Comparison of ENCODE assay signal across 19 cellular contexts in genomic region chr5:77642915-77643653, GRCh38. TPM values are rescaled to one million over a fixed set of nuclear protein-coding genes. Genes with fewer than 3 reads are reported as not detected.
A peak's percentile ranks its signal among the peaks of the same experiment; 100 is the strongest.
DNase-seq lines count a peak whose midpoint lies in the region; ATAC-seq and TF ChIP-seq lines count a peak whose summit lies in the region.
"Had no signal": no experiment of that assay in that cellular context is flagged by ENCODE, and none has a peak within 500 bp of the region (broad histone marks: within the 10 kb centered on the region; RNA-seq: fewer than 3 reads in every experiment).

No MANE protein-coding gene starts in this region.

- H3K27ac Mint-ChIP-seq in activated CD8-positive, alpha-beta T cell treated with anti-CD3 and anti-CD28 coated beads for 36 hours, result no peak overlapping the region
- no peak overlapping the region for H3K27ac Mint-ChIP-seq in activated CD8-positive, alpha-beta T cell treated with anti-CD3 and anti-CD28 coated beads, Interleukin-2, amount 10 ng/mL, durations not matched to agents 7 days and 5 days
- H3K27ac Mint-ChIP-seq in activated naive CD8-positive, alpha-beta T cell treated with anti-CD3 and anti-CD28 coated beads for 36 hours, result no peak overlapping the region
- no peak overlapping the region for H3K27ac Mint-ChIP-seq in stimulated activated naive CD8-positive, alpha-beta T cell treated with anti-CD3 and anti-CD28 coated beads, Interleukin-15, Interleukin-2, amounts not matched to agents 100 ng/mL and 50 ng/mL, for 24 hours
- H3K27ac Mint-ChIP-seq: CD4-positive, alpha-beta T cell had no signal

- no peaks in the 10 kb centered on the region for H3K36me3 ChIP-seq in mesenchymal stem cell (ENCODE audit: control insufficient read depth in 1 of 2, insufficient read depth in 2 of 2, low read depth in 1 of 2, low read length in 2 of 2)
- H3K36me3 ChIP-seq: vagina had no signal

- peaks cover 27% of the 10 kb centered on the region for H3K4me1 Mint-ChIP-seq in activated CD8-positive, alpha-beta T cell treated with anti-CD3 and anti-CD28 coated beads for 36 hours (ENCODE audit: low read depth)
- H3K4me1 Mint-ChIP-seq in activated CD8-positive, alpha-beta T cell treated with anti-CD3 and anti-CD28 coated beads, Interleukin-2, amount 10 ng/mL, durations not matched to agents 7 days and 5 days (ENCODE audit: low read depth), result peaks cover 16% of the 10 kb centered on the region
- peaks cover 18% of the 10 kb centered on the region for H3K4me1 Mint-ChIP-seq in activated naive CD8-positive, alpha-beta T cell treated with anti-CD3 and anti-CD28 coated beads for 36 hours
- peaks cover 29% of the 10 kb centered on the region for H3K4me1 Mint-ChIP-seq in stimulated activated naive CD8-positive, alpha-beta T cell treated with anti-CD3 and anti-CD28 coated beads, Interleukin-15, Interleukin-2, amounts not matched to agents 100 ng/mL and 50 ng/mL, for 24 hours (ENCODE audit: low read depth)

- no peak overlapping the region for H4K91ac ChIP-seq in mesenchymal stem cell (ENCODE audit: low read length)

- H3K36me3 Mint-ChIP-seq in activated CD8-positive, alpha-beta T cell treated with anti-CD3 and anti-CD28 coated beads for 36 hours (ENCODE audit: low read depth), result peaks cover 8% of the 10 kb centered on the region
- peaks cover 5% of the 10 kb centered on the region for H3K36me3 Mint-ChIP-seq in activated CD8-positive, alpha-beta T cell treated with anti-CD3 and anti-CD28 coated beads, Interleukin-2, amount 10 ng/mL, durations not matched to agents 7 days and 5 days (ENCODE audit: low read depth)
- H3K36me3 Mint-ChIP-seq in activated naive CD8-positive, alpha-beta T cell treated with anti-CD3 and anti-CD28 coated beads for 36 hours, result peaks cover 8% of the 10 kb centered on the region
- peaks cover 9% of the 10 kb centered on the region for H3K36me3 Mint-ChIP-seq in stimulated activated naive CD8-positive, alpha-beta T cell treated with anti-CD3 and anti-CD28 coated beads, Interleukin-15, Interleukin-2, amounts not matched to agents 100 ng/mL and 50 ng/mL, for 24 hours (ENCODE audit: low read depth)

- peaks cover under 1% of the 10 kb centered on the region for H3K9me3 ChIP-seq in mesenchymal stem cell (ENCODE audit: control insufficient read depth, low read length)
- H3K9me3 ChIP-seq: vagina had no signal

- H3K4me3 ChIP-seq in mesenchymal stem cell (ENCODE audit: insufficient read depth in 1 of 2, low read depth in 1 of 2, low read length in 2 of 2), result no peak overlapping the region
- H3K4me3 ChIP-seq: vagina had no signal

- H3K4ac ChIP-seq in mesenchymal stem cell (ENCODE audit: low read depth in 1 of 2, low read length in 2 of 2), result no peak overlapping the region

- no peak overlapping the region for H3K9ac ChIP-seq in mesenchymal stem cell (ENCODE audit: low read length)

- H3K18ac ChIP-seq in mesenchymal stem cell (ENCODE audit: low read depth in 1 of 2, low read length in 2 of 2), result no peak overlapping the region

- H2BK120ac ChIP-seq in mesenchymal stem cell (ENCODE audit: low read depth, low read length), result no peak overlapping the region

- peaks cover 22% of the 10 kb centered on the region for H3K4me1 ChIP-seq in mesenchymal stem cell (ENCODE audit: control insufficient read depth, insufficient read depth, low read depth, low read length)

- no peak overlapping the region for H2AFZ ChIP-seq in mesenchymal stem cell (ENCODE audit: low read depth, low read length)

- no peak overlapping the region for H2BK12ac ChIP-seq in mesenchymal stem cell (ENCODE audit: low read length in 2 of 2)

- no peak overlapping the region for H3K27ac ChIP-seq in mesenchymal stem cell (ENCODE audit: low read length, poor library complexity, severe bottlenecking)
- H3K27ac ChIP-seq: RWPE1, vagina, VCaP had no signal

- H3K79me1 ChIP-seq in mesenchymal stem cell (replicated peaks; ENCODE audit: low read length, poor library complexity, severe bottlenecking), result no peaks in the 10 kb centered on the region

- CTCF ChIA-PET in activated CD8-positive, alpha-beta T cell treated with anti-CD3 and anti-CD28 coated beads for 36 hours (lab: Charles Lee), result interaction anchor here (1.1 kb wide), 1 partner anchor 13 kb away, joined by 3 read pairs; no protein-coding TSS in a partner anchor
- CTCF ChIA-PET in activated CD8-positive, alpha-beta T cell treated with anti-CD3 and anti-CD28 coated beads, Interleukin-2, amount 10 ng/mL, durations not matched to agents 7 days and 5 days (lab: Charles Lee), result interaction anchor here (1.2 to 1.3 kb wide), 2 partner anchors 9 to 13 kb away, joined by 3 to 4 read pairs; no protein-coding TSS in a partner anchor

- H4K8ac ChIP-seq in mesenchymal stem cell (ENCODE audit: low read length), result no peak overlapping the region

- no peak for TF ChIP-seq CTCF in activated CD8-positive, alpha-beta T cell treated with anti-CD3 and anti-CD28 coated beads for 36 hours (IDR thresholded peaks at IDR 0.05)

- H3K23ac ChIP-seq in mesenchymal stem cell (ENCODE audit: low read length in 2 of 2), result no peak overlapping the region

- 2% methylated on average over 18 of the region's 19 CpGs for WGBS in mesenchymal stem cell

- peak overlapping the region; percentile 40 for H3K4me3 Mint-ChIP-seq in activated CD8-positive, alpha-beta T cell treated with anti-CD3 and anti-CD28 coated beads for 36 hours
- no peak overlapping the region for H3K4me3 Mint-ChIP-seq in activated CD8-positive, alpha-beta T cell treated with anti-CD3 and anti-CD28 coated beads, Interleukin-2, amount 10 ng/mL, durations not matched to agents 7 days and 5 days
- peak overlapping the region; percentile 42 for H3K4me3 Mint-ChIP-seq in activated naive CD8-positive, alpha-beta T cell treated with anti-CD3 and anti-CD28 coated beads for 36 hours
- H3K4me3 Mint-ChIP-seq in stimulated activated naive CD8-positive, alpha-beta T cell treated with anti-CD3 and anti-CD28 coated beads, Interleukin-15, Interleukin-2, amounts not matched to agents 100 ng/mL and 50 ng/mL, for 24 hours, result peak overlapping the region; percentile 48

- no peak overlapping the region for H3K14ac ChIP-seq in mesenchymal stem cell (ENCODE audit: low read length in 2 of 2)

- peaks cover 73% of the 10 kb centered on the region for H3K27me3 Mint-ChIP-seq in activated CD8-positive, alpha-beta T cell treated with anti-CD3 and anti-CD28 coated beads for 36 hours
- H3K27me3 Mint-ChIP-seq in activated CD8-positive, alpha-beta T cell treated with anti-CD3 and anti-CD28 coated beads, Interleukin-2, amount 10 ng/mL, durations not matched to agents 7 days and 5 days (ENCODE audit: low read depth), result peaks cover 78% of the 10 kb centered on the region
- H3K27me3 Mint-ChIP-seq in activated naive CD8-positive, alpha-beta T cell treated with anti-CD3 and anti-CD28 coated beads for 36 hours, result peaks cover 96% of the 10 kb centered on the region
- peaks cover 91% of the 10 kb centered on the region for H3K27me3 Mint-ChIP-seq in stimulated activated naive CD8-positive, alpha-beta T cell treated with anti-CD3 and anti-CD28 coated beads, Interleukin-15, Interleukin-2, amounts not matched to agents 100 ng/mL and 50 ng/mL, for 24 hours

- H2AK5ac ChIP-seq in mesenchymal stem cell (ENCODE audit: low read length, severe bottlenecking), result no peak overlapping the region

- ATAC-seq in activated CD8-positive, alpha-beta T cell treated with anti-CD3 and anti-CD28 coated beads for 36 hours, result no peak
- ATAC-seq in activated CD8-positive, alpha-beta T cell treated with anti-CD3 and anti-CD28 coated beads, Interleukin-2, amount 10 ng/mL, durations not matched to agents 7 days and 5 days, result no peak
- no peak for ATAC-seq in GM21737 (IDR thresholded peaks at IDR 0.05; ENCODE audit: unreplicated experiment)

- intact Hi-C loops in activated CD8-positive, alpha-beta T cell treated with anti-CD3 and anti-CD28 coated beads for 36 hours (cut with micrococcal nuclease), result loop anchor here (10.0 kb wide), 1 partner anchor 202 kb away; no protein-coding TSS in a partner anchor

- POLR2A ChIA-PET in activated CD8-positive, alpha-beta T cell treated with anti-CD3 and anti-CD28 coated beads for 36 hours (lab: Charles Lee), result no interaction called here
- POLR2A ChIA-PET in activated CD8-positive, alpha-beta T cell treated with anti-CD3 and anti-CD28 coated beads, Interleukin-2, amount 10 ng/mL, durations not matched to agents 7 days and 5 days (lab: Charles Lee), result no interaction called here

- H3K9me3 Mint-ChIP-seq in activated CD8-positive, alpha-beta T cell treated with anti-CD3 and anti-CD28 coated beads for 36 hours, result no peaks in the 10 kb centered on the region
- no peaks in the 10 kb centered on the region for H3K9me3 Mint-ChIP-seq in activated CD8-positive, alpha-beta T cell treated with anti-CD3 and anti-CD28 coated beads, Interleukin-2, amount 10 ng/mL, durations not matched to agents 7 days and 5 days (ENCODE audit: insufficient read depth)
- peaks cover 3% of the 10 kb centered on the region for H3K9me3 Mint-ChIP-seq in activated naive CD8-positive, alpha-beta T cell treated with anti-CD3 and anti-CD28 coated beads for 36 hours
- peaks cover 4% of the 10 kb centered on the region for H3K9me3 Mint-ChIP-seq in stimulated activated naive CD8-positive, alpha-beta T cell treated with anti-CD3 and anti-CD28 coated beads, Interleukin-15, Interleukin-2, amounts not matched to agents 100 ng/mL and 50 ng/mL, for 24 hours

- no peak overlapping the region for H2BK15ac ChIP-seq in mesenchymal stem cell (ENCODE audit: low read depth, poor library complexity, severe bottlenecking)

- peaks cover 91 to 97% of the 10 kb centered on the region in 2 experiments for H3K27me3 ChIP-seq in mesenchymal stem cell (ENCODE audit: control insufficient read depth in 1 of 2, insufficient read depth in 1 of 2, low read length in 2 of 2)

- no peak overlapping the region for H3K4me2 ChIP-seq in mesenchymal stem cell (ENCODE audit: low read length, poor library complexity, severe bottlenecking)

- no peak for DNase-seq in activated CD8-positive, alpha-beta T cell treated with anti-CD3 and anti-CD28 coated beads for 36 hours
- DNase-seq in activated CD8-positive, alpha-beta T cell treated with anti-CD3 and anti-CD28 coated beads, Interleukin-2, amount 10 ng/mL, durations not matched to agents 7 days and 5 days, result no peak
- no peak for DNase-seq in activated naive CD8-positive, alpha-beta T cell treated with anti-CD3 and anti-CD28 coated beads for 36 hours
- DNase-seq in mesenchymal stem cell (peak; percentile 2), islet precursor cell (no peak), NCI-H526 (lab: John Stamatoyannopoulos, UW) (no peak)
- DNase-seq: CD4-positive, alpha-beta T cell; EL; erythroblast; NCI-H1694; NCI-H226 had no signal

- H2BK5ac ChIP-seq in mesenchymal stem cell (ENCODE audit: low read depth, low read length, poor library complexity, severe bottlenecking), result no peak overlapping the region

RNA-seq across cellular contexts. Expression of gene OTP, which starts 4.6 kb away (rescaled TPM):
- total RNA-seq in activated CD8-positive, alpha-beta T cell treated with anti-CD3 and anti-CD28 coated beads for 36 hours, result not detected
- total RNA-seq in activated CD8-positive, alpha-beta T cell treated with anti-CD3 and anti-CD28 coated beads, Interleukin-2, amount 10 ng/mL, durations not matched to agents 7 days and 5 days, result not detected
- total RNA-seq in activated naive CD8-positive, alpha-beta T cell treated with anti-CD3 and anti-CD28 coated beads for 36 hours, result not detected
- polyA plus RNA-seq in mesenchymal stem cell (2013, experiment 1 of 2), result not detected
- polyA plus RNA-seq in mesenchymal stem cell (2013, experiment 2 of 2), result not detected
- total RNA-seq: CD4-positive, alpha-beta T cell; lung microvascular endothelial cell; M059J; vagina had no signal
- polyA plus RNA-seq: neural cell had no signal
